Comparison of ENCODE assay signal across 1 cellular context in the genomic region with DNA sequence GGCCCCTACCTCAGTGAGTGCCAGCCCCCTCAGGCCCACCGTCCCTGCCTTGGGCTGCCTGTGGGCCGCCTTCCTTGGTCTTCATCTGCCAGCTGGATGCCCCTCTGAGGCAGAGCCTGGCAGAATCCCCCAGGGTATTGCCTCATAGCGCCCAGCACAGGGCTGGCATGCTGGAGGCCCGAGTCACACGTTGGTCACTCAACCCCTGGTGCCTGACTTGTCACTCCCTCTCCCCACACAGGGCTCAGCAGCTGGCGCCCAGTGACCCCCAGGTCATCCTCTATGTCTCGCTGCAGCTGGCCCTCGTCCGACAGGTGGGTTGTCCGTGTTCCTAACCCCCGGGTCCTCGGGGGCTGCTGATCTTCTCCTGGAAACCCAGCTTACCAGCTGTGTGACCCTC.
TF ChIP-seq lines count a peak whose summit lies in the region.

No MANE protein-coding gene starts in this region.

TF ChIP-seq in IMR-90, 13 proteins besides CTCF, POLR2A, EP300 and RAD21 (continued from another document):
- TF ChIP-seq, protein P1, sequence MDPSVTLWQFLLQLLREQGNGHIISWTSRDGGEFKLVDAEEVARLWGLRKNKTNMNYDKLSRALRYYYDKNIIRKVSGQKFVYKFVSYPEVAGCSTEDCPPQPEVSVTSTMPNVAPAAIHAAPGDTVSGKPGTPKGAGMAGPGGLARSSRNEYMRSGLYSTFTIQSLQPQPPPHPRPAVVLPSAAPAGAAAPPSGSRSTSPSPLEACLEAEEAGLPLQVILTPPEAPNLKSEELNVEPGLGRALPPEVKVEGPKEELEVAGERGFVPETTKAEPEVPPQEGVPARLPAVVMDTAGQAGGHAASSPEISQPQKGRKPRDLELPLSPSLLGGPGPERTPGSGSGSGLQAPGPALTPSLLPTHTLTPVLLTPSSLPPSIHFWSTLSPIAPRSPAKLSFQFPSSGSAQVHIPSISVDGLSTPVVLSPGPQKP (IDR thresholded peaks at IDR 0.05; ENCODE audit: borderline replicate concordance, low read depth, low read length) = no peak
